Comparison of ENCODE assay signal across 8 cellular contexts in genomic region chr3:156535162-156535627, GRCh38. TPM values are rescaled to one million over a fixed set of nuclear protein-coding genes. Genes with fewer than 3 reads are reported as not detected.
DNase-seq lines count a peak whose midpoint lies in the region; TF ChIP-seq lines count a peak whose summit lies in the region.

No MANE protein-coding gene starts in this region.

- DNase-seq in AML-193 (lab: John Stamatoyannopoulos, UW): peak; percentile 54 to 56
- peak; percentile 90 for DNase-seq in HK-2 (ENCODE audit: unreplicated experiment)
- peak; percentile 74 for DNase-seq in T1000 (lab: John Stamatoyannopoulos, UW)
- DNase-seq in fibroblast of pulmonary artery (ENCODE audit: low read depth): peak; percentile 99
- DNase-seq in osteoblast (ENCODE audit: insufficient read length, low spot score, missing footprints): peak; percentile 87
- no peak for DNase-seq in NCI-H146 treated with DMSO at 0.1 percent for 48 hours (lab: John Stamatoyannopoulos, UW; ENCODE audit: unreplicated experiment)
- no peak for DNase-seq in NCI-H1436 (lab: John Stamatoyannopoulos, UW)
- no peak for DNase-seq in NCI-H2081 treated with DMSO at 0.1 percent for 48 hours (lab: John Stamatoyannopoulos, UW)

- H3K27me3 ChIP-seq in osteoblast (ENCODE audit: insufficient read depth, low read length): no peaks in the 10 kb centered on the region

- peaks cover 3% of the 10 kb centered on the region for H4K20me1 ChIP-seq in osteoblast (ENCODE audit: insufficient read depth, low read length)

- no peaks in the 10 kb centered on the region for H3K79me2 ChIP-seq in osteoblast (ENCODE audit: insufficient read depth, low read length)

- H3K4me1 ChIP-seq in osteoblast (ENCODE audit: insufficient read depth, low read length): peaks cover 25% of the 10 kb centered on the region

- H2AFZ ChIP-seq in osteoblast (ENCODE audit: low read length): no peak overlapping the region

- peaks cover 23% of the 10 kb centered on the region for H3K36me3 ChIP-seq in osteoblast (ENCODE audit: insufficient read depth, low read length)

- H3K4me3 ChIP-seq in fibroblast of pulmonary artery (replicated peaks; ENCODE audit: low read depth, low read length) (no peak overlapping the region), osteoblast (ENCODE audit: insufficient read depth, low read length) (no peak overlapping the region)

- peak overlapping the region; percentile 25 for H3K4me2 ChIP-seq in osteoblast (ENCODE audit: insufficient read depth, low read length)

- H3K27ac ChIP-seq in osteoblast (ENCODE audit: low read depth, low read length): peak overlapping the region; percentile 90

- TF ChIP-seq CTCF in fibroblast of pulmonary artery (IDR thresholded peaks at IDR 0.05; ENCODE audit: low read length, missing control alignments) (peak; percentile 38), osteoblast (IDR thresholded peaks at IDR 0.05; ENCODE audit: extremely low read depth, low read depth, low read length) (peak; percentile 43)

- no peaks in the 10 kb centered on the region for H3K9me3 ChIP-seq in osteoblast (ENCODE audit: low read depth, low read length)

RNA-seq across cellular contexts. Expression of gene SSR3, which starts 19.7 kb away (rescaled TPM):
- total RNA-seq in osteoblast: 212 and 220 TPM in 2 replicates

Comparison
In these comparisons a context has a peak if more than half of its experiments do, and no peak if none do; other contexts are left out.
1. DNase-seq: peak in AML-193 (2 of 2), HK-2 (single experiment), T1000 (single experiment), fibroblast of pulmonary artery (single experiment) and osteoblast (single experiment); none in NCI-H146 treated with DMSO at 0.1 percent for 48 hours (single experiment), NCI-H1436 (single experiment) and NCI-H2081 treated with DMSO at 0.1 percent for 48 hours (single experiment).